Comparison of ENCODE assay signal across 9 cellular contexts in the genomic region with DNA sequence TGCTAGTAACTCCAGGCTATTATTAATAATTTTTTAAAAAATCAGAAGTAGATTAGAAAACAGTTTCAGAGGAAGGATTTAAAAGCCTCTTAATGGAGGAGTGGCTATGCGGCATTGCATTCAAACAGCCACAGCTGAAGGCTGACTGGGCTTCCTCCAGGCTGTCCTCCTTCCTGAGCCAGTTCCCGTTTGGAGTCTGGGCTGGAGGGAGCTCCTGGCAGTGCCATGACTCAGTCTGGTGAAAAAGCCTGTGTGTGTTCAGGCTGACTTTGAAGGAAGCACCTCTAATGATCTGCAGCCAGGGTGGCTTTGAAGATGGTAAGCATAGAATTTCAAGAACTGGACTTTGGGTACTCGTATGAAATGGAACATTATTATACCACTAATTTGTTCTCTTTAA.
"Had no signal": no experiment of that assay in that cellular context is flagged by ENCODE, and none has a peak within 500 bp of the region (broad histone marks: within the 10 kb centered on the region; RNA-seq: fewer than 3 reads in every experiment).

No MANE protein-coding gene starts in this region.

- H2AFZ ChIP-seq: GM23248 had no signal

- H3K9ac ChIP-seq: GM23248 had no signal

- H3K4me3 ChIP-seq: GM23248, HAP-1 had no signal

- H3K27ac ChIP-seq: GM23248 had no signal

- H3K27ac Mint-ChIP-seq: HFFc6 had no signal

- H3K9me3 Mint-ChIP-seq: H9 had no signal

- H3K4me1 ChIP-seq: HAP-1 had no signal

- DNase-seq: GM23248, GOT3, H7, H9, HCEC 1CT, HFFc6 had no signal

- FAIRE-seq: H54 had no signal

- H3K36me3 ChIP-seq: HAP-1 had no signal

- H3K4me3 Mint-ChIP-seq: H9, HFFc6 had no signal

- ATAC-seq: HCT116 had no signal

- H3K9me3 ChIP-seq: HAP-1 had no signal
